Comparison of ENCODE assay signal across 12 cellular contexts in genomic region chr20:3044336-3044965, GRCh38. TPM values are rescaled to one million over a fixed set of nuclear protein-coding genes. Genes with fewer than 3 reads are reported as not detected.
A peak's percentile ranks its signal among the peaks of the same experiment; 100 is the strongest.
DNase-seq lines count a peak whose midpoint lies in the region; TF ChIP-seq lines count a peak whose summit lies in the region.
"Had no signal": no experiment of that assay in that cellular context is flagged by ENCODE, and none has a peak within 500 bp of the region (broad histone marks: within the 10 kb centered on the region; RNA-seq: fewer than 3 reads in every experiment).

No MANE protein-coding gene starts in this region.

- WGBS in GM23248 (ENCODE audit: low coverage in 1 of 2, low lambda C conversion rate in 2 of 2, missing lambda C conversion rate in 2 of 2), 2 experiments: 92 to 96% methylated on average over 8 of the region's 8 CpGs
- 93 to 98% (median 96%) methylated on average over 5 to 8 of the region's 8 CpGs; no CpG with 5 or more reads in 1 of the 4 donors for WGBS in adrenal gland, 4 donors

- H3K4me1 ChIP-seq in BLaER1 treated with 17β-estradiol and CSF1 and Interleukin-3, amounts not matched to agents 10 nM and 100 nM: peaks cover 20 to 30% (median 27%) of the 10 kb centered on the region in 10 experiments
- peaks cover 7% of the 10 kb centered on the region; the same call in 1 of the 2 replicates for H3K4me1 ChIP-seq in GM23248 (ENCODE audit: insufficient read depth)
- peaks cover 4 to 20% of the 10 kb centered on the region in 2 donors for H3K4me1 ChIP-seq in adrenal gland (replicated peaks in 1 of 2)

- H3K9me3 ChIP-seq in BLaER1 treated with 17β-estradiol and CSF1 and Interleukin-3, amounts not matched to agents 10 nM and 100 nM (replicated peaks in 1 of 11): no peaks in the 10 kb centered on the region
- no peaks in the 10 kb centered on the region for H3K9me3 ChIP-seq in GM23248 (ENCODE audit: low read depth)
- no peaks in the 10 kb centered on the region for H3K9me3 ChIP-seq in adrenal gland (replicated peaks in 1 of 3)

- intact Hi-C loops in adrenal gland (cut with DNase I): no loop called here

- H3K9ac ChIP-seq in BLaER1 treated with 17β-estradiol and CSF1 and Interleukin-3, amounts not matched to agents 10 nM and 100 nM: no peak overlapping the region
- H3K9ac ChIP-seq in GM23248: no peak overlapping the region

- H4K20me1 ChIP-seq in BLaER1 treated with 17β-estradiol and CSF1 and Interleukin-3, amounts not matched to agents 10 nM and 100 nM: peaks cover 0 to 34% (median 25%) of the 10 kb centered on the region in 11 experiments; a peak in 15 of 22 replicates
- H4K20me1 ChIP-seq in GM23248 (ENCODE audit: insufficient read depth): no peaks in the 10 kb centered on the region

- H3K4me3 Mint-ChIP-seq in neural crest cell: peak overlapping the region; percentile 91

- 0 out of 2 replicates have a peak, but pooled peaks cover 6% of the 10 kb centered on the region for H3F3A ChIP-seq in GM23248 (ENCODE audit: insufficient read depth)

- H3K79me2 ChIP-seq in GM23248 (ENCODE audit: insufficient read depth): peaks cover 19% of the 10 kb centered on the region

- peaks cover 20% of the 10 kb centered on the region for H3K4me1 Mint-ChIP-seq in neural crest cell

- in situ Hi-C loops in GM23248 (cut with MboI): no loop called here

- H2AFZ ChIP-seq in GM23248: no peak overlapping the region

- H3K27me3 ChIP-seq in BLaER1 treated with 17β-estradiol and CSF1 and Interleukin-3, amounts not matched to agents 10 nM and 100 nM: no peaks in the 10 kb centered on the region
- H3K27me3 ChIP-seq in GM23248 (replicated peaks; ENCODE audit: insufficient read depth) (no peaks in the 10 kb centered on the region), adrenal gland (no peaks in the 10 kb centered on the region)

- no peaks in the 10 kb centered on the region for H3K9me2 ChIP-seq in GM23248 (ENCODE audit: insufficient read depth)

- peak overlapping the region; percentile 85 to 99 (median 94); a peak in 19 of 22 replicates for H3K4me2 ChIP-seq in BLaER1 treated with 17β-estradiol and CSF1 and Interleukin-3, amounts not matched to agents 10 nM and 100 nM
- no peak overlapping the region for H3K4me2 ChIP-seq in GM23248 (ENCODE audit: unreplicated experiment)

- peaks cover 35 to 55% (median 41%) of the 10 kb centered on the region in 11 experiments for H3K36me3 ChIP-seq in BLaER1 treated with 17β-estradiol and CSF1 and Interleukin-3, amounts not matched to agents 10 nM and 100 nM
- H3K36me3 ChIP-seq in GM23248 (ENCODE audit: low read depth) (peaks cover 5% of the 10 kb centered on the region; the same call in 1 of the 2 replicates), adrenal gland (replicated peaks in 1 of 2) (peaks cover 0 to 31% of the 10 kb centered on the region in 2 donors)

- peaks cover 17% of the 10 kb centered on the region for H3K36me3 Mint-ChIP-seq in neural crest cell (ENCODE audit: low read depth)

- H3K27me3 Mint-ChIP-seq in neural crest cell (ENCODE audit: low read depth): peaks cover 5% of the 10 kb centered on the region

- H3K4me3 ChIP-seq in BLaER1 treated with 17β-estradiol and CSF1 and Interleukin-3, amounts not matched to agents 10 nM and 100 nM: peak overlapping the region in 1 of 10 experiments; percentile 85; a peak in 1 of 20 replicates
- H3K4me3 ChIP-seq in GM23248 (no peak overlapping the region), adrenal gland (no peak overlapping the region)

- H3K27ac Mint-ChIP-seq in neural crest cell (ENCODE audit: unreplicated experiment): no peak overlapping the region

- no peak for TF ChIP-seq POLR2A in adrenal gland (IDR thresholded peaks at IDR 0.05)

- H3K9me3 Mint-ChIP-seq in neural crest cell: no peaks in the 10 kb centered on the region

- DNase-seq in GM23248 (no peak), adrenal gland (no peak), neural crest cell (ENCODE audit: low read depth, low spot score) (no peak), GM19240 (ENCODE audit: insufficient read length, low spot score) (no peak), NCI-H446 (lab: John Stamatoyannopoulos, UW) (no peak), GDM1 (lab: John Stamatoyannopoulos, UW) (no peak)
- DNase-seq in stimulated activated CD4-positive, alpha-beta T cell treated with anti-CD3 and anti-CD28 coated beads, Interleukin-4, amount 100 ng/mL, for 4 hours: no peak
- DNase-seq: activated CD4-positive, alpha-beta T cell treated with anti-CD3 and anti-CD28 coated beads, Interleukin-2, amount 50 U/mL, for 4 hours; aorta; NCI-H1048 had no signal

- H3K27ac ChIP-seq in BLaER1 treated with 17β-estradiol and CSF1 and Interleukin-3, amounts not matched to agents 10 nM and 100 nM: no peak overlapping the region
- H3K27ac ChIP-seq in GM23248: 0 out of 2 replicates have a peak overlapping the region, but pooled peaks have one; percentile 77
- peak overlapping the region in 3 of 5 donors; percentile 89 to 95 (median 94) for H3K27ac ChIP-seq in adrenal gland

- TF ChIP-seq CTCF in adrenal gland (IDR thresholded peaks at IDR 0.05): no peak
- no peak for TF ChIP-seq CTCF in neural crest cell (conservative IDR thresholded peaks at IDR 0.05)

RNA-seq across cellular contexts. Expression of gene GNRH2, which starts 1.0 kb away (rescaled TPM):
- not detected in 2 replicates for total RNA-seq in GM23248 (2014; rRNA removed; shearing (Covaris generic))
- not detected in 2 replicates for polyA plus RNA-seq in GM23248 (2016; fragmentation: Nextera tagmentation; extraction: Ambion mirVana)
- total RNA-seq in adrenal gland: under 1 TPM in 2 of 8 donors, not detected in 6; 0.34 to 0.65 TPM
- 1 to 10 TPM in 2 of 3 donors, not detected in 1; 3.1 to 4.2 TPM for polyA plus RNA-seq in adrenal gland
- total RNA-seq in neural crest cell: 1.3 and 2.4 TPM in 2 replicates

RNA-seq across cellular contexts. Expression of gene MRPS26, which starts 1.4 kb away (rescaled TPM):
- 24.2 and 48.2 TPM in 2 replicates for total RNA-seq in GM23248 (2014; rRNA removed; shearing (Covaris generic))
- polyA plus RNA-seq in GM23248 (2016; fragmentation: Nextera tagmentation; extraction: Ambion mirVana) (44.5 and 48.2 TPM in 2 replicates), adrenal gland (100 to 1,000 TPM in 2 of 3 donors, 10 to 100 TPM in 1; 27.9 to 145 (median 135) TPM)
- total RNA-seq in adrenal gland (100 to 1,000 TPM in 2 of 8 donors, 10 to 100 TPM in 6; 67.2 to 144 (median 77.8) TPM), neural crest cell (77.9 and 80.7 TPM in 2 replicates)

RNA-seq across cellular contexts. Expression of gene OXT, which starts 27.0 kb away (rescaled TPM):
- not detected in 2 replicates for total RNA-seq in GM23248 (2014; rRNA removed; shearing (Covaris generic))
- polyA plus RNA-seq in GM23248 (2016; fragmentation: Nextera tagmentation; extraction: Ambion mirVana) (0.40 and 0.70 TPM in 2 replicates), adrenal gland (10 to 100 TPM in 1 of 3 donors, 1 to 10 TPM in 1, not detected in 1; 1.5 to 20.5 TPM)
- total RNA-seq in adrenal gland (1 to 10 TPM in 3 of 8 donors, under 1 TPM in 2, not detected in 3; 0.47 to 1.8 (median 1.1) TPM), neural crest cell (not detected in 2 replicates)
- total RNA-seq: aorta, mononuclear cell had no signal

RNA-seq across cellular contexts. Expression of gene AVP, which starts 40.1 kb away (rescaled TPM):
- not detected in 2 replicates for total RNA-seq in GM23248 (2014; rRNA removed; shearing (Covaris generic))
- polyA plus RNA-seq in GM23248 (2016; fragmentation: Nextera tagmentation; extraction: Ambion mirVana) (not detected in 2 replicates), adrenal gland (under 1 TPM in 1 of 3 donors, not detected in 2; 0.27 TPM)
- total RNA-seq in adrenal gland (under 1 TPM in 3 of 8 donors, not detected in 5; 0.53 to 0.75 (median 0.74) TPM), neural crest cell (not detected in 2 replicates)
- total RNA-seq: aorta, mononuclear cell had no signal
- polyA plus RNA-seq: aorta had no signal

Comparison
In these comparisons a context has a peak if more than half of its experiments do, and no peak if none do; other contexts are left out.
1. H3K27ac ChIP-seq: peak in GM23248 (single experiment) and adrenal gland (3 of 5); none in BLaER1 treated with 17β-estradiol and CSF1 and Interleukin-3, amounts not matched to agents 10 nM and 100 nM (0 of 11).